1 cellular context compared by ENCODE assay signal in genomic region chr10:72330059-72330426, GRCh38.
TF ChIP-seq lines count a peak whose summit lies in the region.

No MANE protein-coding gene starts in this region.

TF ChIP-seq in H1, 55 proteins besides CTCF, POLR2A, EP300 and RAD21:
- TF ChIP-seq KDM5A (IDR thresholded peaks at IDR 0.05; ENCODE audit: low read length) (no peak), KDM1A (IDR thresholded peaks at IDR 0.05; ENCODE audit: borderline replicate concordance, low read length) (peak; percentile 65; the same call in 1 of the 2 replicates), HDAC2 (IDR thresholded peaks at IDR 0.05; ENCODE audit: borderline replicate concordance in 1 of 2, low read depth in 2 of 2, low read length in 2 of 2) (0 out of 4 replicates have a peak, but pooled peaks of 1 of the 2 experiments have one; percentile 37), CHD1 (IDR thresholded peaks at IDR 0.05; ENCODE audit: low read depth, low read length) (no peak), SIX5 (IDR thresholded peaks at IDR 0.05; ENCODE audit: low read depth, low read length) (no peak)
